ENCODE assay signal across 17 cellular contexts in genomic region chr5:111953351-111954127, GRCh38.
DNase-seq lines count a peak whose midpoint lies in the region; ATAC-seq and TF ChIP-seq lines count a peak whose summit lies in the region.
"Had no signal": no experiment of that assay in that cellular context is flagged by ENCODE, and none has a peak within 500 bp of the region (broad histone marks: within the 10 kb centered on the region; RNA-seq: fewer than 3 reads in every experiment).

No MANE protein-coding gene starts in this region.

- no peak overlapping the region for H3K4me3 ChIP-seq in OCI-LY3 (ENCODE audit: low read length)
- H3K4me3 ChIP-seq in lower lobe of right lung, result no peak overlapping the region
- no peak overlapping the region for H3K4me3 ChIP-seq in gastroesophageal sphincter
- H3K4me3 ChIP-seq: adrenal gland, BLaER1, gastrocnemius medialis, left ventricle myocardium inferior had no signal

- H3K36me3 ChIP-seq in OCI-LY3 (replicated peaks; ENCODE audit: low read depth, low read length) (no peaks in the 10 kb centered on the region), lower lobe of right lung (no peaks in the 10 kb centered on the region), gastroesophageal sphincter (no peaks in the 10 kb centered on the region)
- H3K36me3 ChIP-seq: adrenal gland, BLaER1, gastrocnemius medialis, left ventricle myocardium inferior had no signal

- H2AFZ ChIP-seq in OCI-LY3 (ENCODE audit: low read depth, low read length), result no peak overlapping the region
- H2AFZ ChIP-seq: parathyroid adenoma had no signal

- DNase-seq in Daoy (ENCODE audit: low read depth) (peak; percentile 51), dedifferentiated amniotic fluid mesenchymal stem cell (ENCODE audit: extremely low spot score) (peak; percentile 79), osteocyte (ENCODE audit: extremely low spot score, unreplicated experiment) (no peak), lower lobe of right lung (no peak), NCI-H2171 treated with DMSO at 0.1 percent for 48 hours (lab: John Stamatoyannopoulos, UW) (no peak)
- DNase-seq: activated CD4-positive, CD25-positive, alpha-beta regulatory T cell; adrenal gland; gastrocnemius medialis; left ventricle myocardium inferior; NCI-H1048; stimulated activated CD4-positive, alpha-beta T cell treated with anti-CD3 and anti-CD28 coated beads, Interleukin-4, amount 100 ng/mL, for 1 hour; T-cell had no signal

- H3K79me2 ChIP-seq in OCI-LY3 (ENCODE audit: low read length), result no peaks in the 10 kb centered on the region
- H3K79me2 ChIP-seq: parathyroid adenoma had no signal

- H3K36me3 Mint-ChIP-seq in osteocyte (ENCODE audit: unreplicated experiment), result no peaks in the 10 kb centered on the region
- H3K36me3 Mint-ChIP-seq: T-cell had no signal

- H3K27ac Mint-ChIP-seq in osteocyte (ENCODE audit: unreplicated experiment), result peak overlapping the region; percentile 95
- H3K27ac Mint-ChIP-seq: T-cell had no signal

- TF ChIP-seq EP300 in gastroesophageal sphincter (IDR thresholded peaks at IDR 0.05), result no peak

- H3K27me3 ChIP-seq in OCI-LY3 (ENCODE audit: low read depth, low read length), result no peaks in the 10 kb centered on the region
- H3K27me3 ChIP-seq in lower lobe of right lung (ENCODE audit: low read depth), result no peaks in the 10 kb centered on the region
- no peaks in the 10 kb centered on the region for H3K27me3 ChIP-seq in gastroesophageal sphincter
- H3K27me3 ChIP-seq: adrenal gland, BLaER1, gastrocnemius medialis had no signal

- H3K27ac ChIP-seq in OCI-LY3 (ENCODE audit: low read length) (no peak overlapping the region), lower lobe of right lung (no peak overlapping the region), gastroesophageal sphincter (no peak overlapping the region)
- H3K27ac ChIP-seq: adrenal gland, BLaER1, gastrocnemius medialis, left ventricle myocardium inferior, parathyroid adenoma had no signal

- peaks cover 30% of the 10 kb centered on the region for H3K4me1 ChIP-seq in OCI-LY3 (ENCODE audit: low read length)
- no peaks in the 10 kb centered on the region for H3K4me1 ChIP-seq in lower lobe of right lung
- no peaks in the 10 kb centered on the region for H3K4me1 ChIP-seq in gastroesophageal sphincter
- H3K4me1 ChIP-seq: adrenal gland, gastrocnemius medialis, parathyroid adenoma had no signal

- no peak for TF ChIP-seq CTCF in OCI-LY3 (IDR thresholded peaks at IDR 0.05; ENCODE audit: low read depth, low read length)
- TF ChIP-seq CTCF in osteocyte (IDR thresholded peaks at IDR 0.05), result no peak
- no peak for TF ChIP-seq CTCF in lower lobe of right lung (IDR thresholded peaks at IDR 0.05)
- TF ChIP-seq CTCF in gastroesophageal sphincter (IDR thresholded peaks at IDR 0.05), result no peak

- peak overlapping the region; percentile 78 for H3K4me2 ChIP-seq in OCI-LY3 (ENCODE audit: low read length)
- H3K4me2 ChIP-seq: BLaER1 had no signal

- ATAC-seq in lower lobe of right lung (no peak), GM21381 (IDR thresholded peaks at IDR 0.05; ENCODE audit: unreplicated experiment) (no peak), gastroesophageal sphincter (no peak)
- ATAC-seq: gastrocnemius medialis, T-cell had no signal

- no peaks in the 10 kb centered on the region for H3K9me3 Mint-ChIP-seq in osteocyte (ENCODE audit: unreplicated experiment)
- H3K9me3 Mint-ChIP-seq: T-cell had no signal

- no peaks in the 10 kb centered on the region for H3K27me3 Mint-ChIP-seq in osteocyte (ENCODE audit: unreplicated experiment)

- intact Hi-C loops in lower lobe of right lung (cut with DNase I), result no loop called here

- peak overlapping the region; percentile 11 for H3K4me3 Mint-ChIP-seq in osteocyte (ENCODE audit: unreplicated experiment)
- H3K4me3 Mint-ChIP-seq: T-cell had no signal

- WGBS in gastroesophageal sphincter (ENCODE audit: low coverage in 1 of 2), 2 donors, result 67% methylated on average over 3 of the region's 4 CpGs

- no peak overlapping the region for H3K9ac ChIP-seq in OCI-LY3 (ENCODE audit: low read length)
- H3K9ac ChIP-seq: BLaER1, parathyroid adenoma had no signal

- H3K9me3 ChIP-seq in OCI-LY3 (ENCODE audit: insufficient read depth, low read length) (no peaks in the 10 kb centered on the region), lower lobe of right lung (no peaks in the 10 kb centered on the region), gastroesophageal sphincter (no peaks in the 10 kb centered on the region)
- H3K9me3 ChIP-seq: adrenal gland, BLaER1, gastrocnemius medialis, left ventricle myocardium inferior had no signal

- peaks cover 83% of the 10 kb centered on the region for H3K4me1 Mint-ChIP-seq in osteocyte (ENCODE audit: unreplicated experiment)
- H3K4me1 Mint-ChIP-seq: T-cell had no signal

- no peak for TF ChIP-seq POLR2A in gastroesophageal sphincter (IDR thresholded peaks at IDR 0.05)

- no peaks in the 10 kb centered on the region for H4K20me1 ChIP-seq in OCI-LY3 (ENCODE audit: insufficient read depth, low read length)
- H4K20me1 ChIP-seq: BLaER1 had no signal

Comparison
In these comparisons a context has a peak if more than half of its experiments do, and no peak if none do; other contexts are left out.
1. DNase-seq: peak in Daoy (single experiment) and dedifferentiated amniotic fluid mesenchymal stem cell (single experiment); none in osteocyte (single experiment), lower lobe of right lung (single experiment) and NCI-H2171 treated with DMSO at 0.1 percent for 48 hours (single experiment).